ENCODE assay signal across 2 cellular contexts in the genomic region with DNA sequence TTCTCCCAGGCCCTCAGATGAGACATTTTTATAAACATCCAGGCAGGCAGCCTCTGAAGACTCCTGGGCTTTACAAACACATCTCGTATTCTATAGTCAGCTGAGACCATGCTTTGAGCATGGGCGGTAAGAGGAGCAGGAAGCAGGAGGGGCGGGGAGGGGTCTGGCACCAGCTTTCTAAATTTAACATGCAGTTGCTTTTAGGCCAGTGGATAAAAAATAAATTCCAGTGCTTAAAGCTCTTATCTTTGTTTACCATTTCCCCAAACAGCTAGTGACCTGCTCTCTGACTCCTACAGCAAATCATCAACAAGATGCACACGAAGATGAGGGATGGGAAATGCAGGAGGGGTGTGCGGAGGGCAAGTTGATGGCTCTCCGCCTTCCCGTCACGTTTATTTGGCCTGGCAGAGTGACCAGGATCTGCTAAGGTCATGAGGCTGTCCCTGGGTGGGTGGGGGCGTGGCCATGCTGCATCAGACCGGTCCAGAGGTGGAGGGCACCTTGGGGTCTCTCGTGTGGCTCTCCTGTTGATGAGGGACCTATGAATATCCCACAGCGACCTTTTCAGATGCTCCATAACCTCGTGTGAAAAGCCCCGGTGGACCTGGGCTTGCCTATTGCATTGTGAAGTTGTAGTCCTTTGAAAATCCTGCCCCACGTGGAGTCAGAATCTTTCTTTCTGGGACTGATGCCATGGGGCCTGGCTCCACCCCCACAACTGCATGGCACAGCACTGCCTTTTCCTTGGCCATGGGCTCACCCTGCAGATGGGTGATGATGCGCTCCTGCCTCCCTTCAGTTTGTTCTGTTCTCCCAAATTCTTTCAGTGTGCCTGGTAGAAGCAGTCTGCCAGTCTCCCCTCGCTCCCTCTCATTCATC.
A peak's percentile ranks its signal among the peaks of the same experiment; 100 is the strongest.
TF ChIP-seq lines count a peak whose summit lies in the region.

No MANE protein-coding gene starts in this region.

TF ChIP-seq in IMR-90, 13 proteins besides CTCF, POLR2A, EP300 and RAD21:
- TF ChIP-seq MAZ (IDR thresholded peaks at IDR 0.05; ENCODE audit: borderline replicate concordance, low read depth, low read length), result peak; percentile 52; the same call in 1 of the 2 replicates
- no peak for TF ChIP-seq NFE2L2 (IDR thresholded peaks at IDR 0.05; ENCODE audit: low read depth, low read length)
- no peak for TF ChIP-seq MAFK (IDR thresholded peaks at IDR 0.05; ENCODE audit: low read depth, low read length)
- TF ChIP-seq RCOR1 (IDR thresholded peaks at IDR 0.05; ENCODE audit: insufficient replicate concordance, low read length), result no peak
- no peak for TF ChIP-seq FOS (IDR thresholded peaks at IDR 0.05; ENCODE audit: low read depth, low read length)
- TF ChIP-seq, protein P1, sequence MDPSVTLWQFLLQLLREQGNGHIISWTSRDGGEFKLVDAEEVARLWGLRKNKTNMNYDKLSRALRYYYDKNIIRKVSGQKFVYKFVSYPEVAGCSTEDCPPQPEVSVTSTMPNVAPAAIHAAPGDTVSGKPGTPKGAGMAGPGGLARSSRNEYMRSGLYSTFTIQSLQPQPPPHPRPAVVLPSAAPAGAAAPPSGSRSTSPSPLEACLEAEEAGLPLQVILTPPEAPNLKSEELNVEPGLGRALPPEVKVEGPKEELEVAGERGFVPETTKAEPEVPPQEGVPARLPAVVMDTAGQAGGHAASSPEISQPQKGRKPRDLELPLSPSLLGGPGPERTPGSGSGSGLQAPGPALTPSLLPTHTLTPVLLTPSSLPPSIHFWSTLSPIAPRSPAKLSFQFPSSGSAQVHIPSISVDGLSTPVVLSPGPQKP (IDR thresholded peaks at IDR 0.05; ENCODE audit: borderline replicate concordance, low read depth, low read length), result no peak
- no peak for TF ChIP-seq CEBPB (IDR thresholded peaks at IDR 0.05; ENCODE audit: low read depth, low read length)
- no peak for TF ChIP-seq CHD1 (IDR thresholded peaks at IDR 0.05; ENCODE audit: low read depth, low read length)
- TF ChIP-seq, protein P2, sequence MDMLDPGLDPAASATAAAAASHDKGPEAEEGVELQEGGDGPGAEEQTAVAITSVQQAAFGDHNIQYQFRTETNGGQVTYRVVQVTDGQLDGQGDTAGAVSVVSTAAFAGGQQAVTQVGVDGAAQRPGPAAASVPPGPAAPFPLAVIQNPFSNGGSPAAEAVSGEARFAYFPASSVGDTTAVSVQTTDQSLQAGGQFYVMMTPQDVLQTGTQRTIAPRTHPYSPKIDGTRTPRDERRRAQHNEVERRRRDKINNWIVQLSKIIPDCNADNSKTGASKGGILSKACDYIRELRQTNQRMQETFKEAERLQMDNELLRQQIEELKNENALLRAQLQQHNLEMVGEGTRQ (IDR thresholded peaks at IDR 0.05; ENCODE audit: low read depth, low read length), result peak; percentile 32; the same call in 1 of the 2 replicates
- peak; percentile 94; the same call in 1 of the 2 replicates for TF ChIP-seq MXI1 (IDR thresholded peaks at IDR 0.05; ENCODE audit: borderline replicate concordance, low read depth, low read length)
- TF ChIP-seq BHLHE40 (IDR thresholded peaks at IDR 0.05; ENCODE audit: low read depth, low read length), result peak; percentile 70
- no peak; the same call in 1 of the 2 replicates for TF ChIP-seq SMC3 (IDR thresholded peaks at IDR 0.05; ENCODE audit: low read depth, low read length)
- TF ChIP-seq RFX5 (IDR thresholded peaks at IDR 0.05; ENCODE audit: low read depth, low read length), result no peak

TF ChIP-seq in K562, 482 proteins besides CTCF, POLR2A, EP300 and RAD21:
- TF ChIP-seq, protein P3, sequence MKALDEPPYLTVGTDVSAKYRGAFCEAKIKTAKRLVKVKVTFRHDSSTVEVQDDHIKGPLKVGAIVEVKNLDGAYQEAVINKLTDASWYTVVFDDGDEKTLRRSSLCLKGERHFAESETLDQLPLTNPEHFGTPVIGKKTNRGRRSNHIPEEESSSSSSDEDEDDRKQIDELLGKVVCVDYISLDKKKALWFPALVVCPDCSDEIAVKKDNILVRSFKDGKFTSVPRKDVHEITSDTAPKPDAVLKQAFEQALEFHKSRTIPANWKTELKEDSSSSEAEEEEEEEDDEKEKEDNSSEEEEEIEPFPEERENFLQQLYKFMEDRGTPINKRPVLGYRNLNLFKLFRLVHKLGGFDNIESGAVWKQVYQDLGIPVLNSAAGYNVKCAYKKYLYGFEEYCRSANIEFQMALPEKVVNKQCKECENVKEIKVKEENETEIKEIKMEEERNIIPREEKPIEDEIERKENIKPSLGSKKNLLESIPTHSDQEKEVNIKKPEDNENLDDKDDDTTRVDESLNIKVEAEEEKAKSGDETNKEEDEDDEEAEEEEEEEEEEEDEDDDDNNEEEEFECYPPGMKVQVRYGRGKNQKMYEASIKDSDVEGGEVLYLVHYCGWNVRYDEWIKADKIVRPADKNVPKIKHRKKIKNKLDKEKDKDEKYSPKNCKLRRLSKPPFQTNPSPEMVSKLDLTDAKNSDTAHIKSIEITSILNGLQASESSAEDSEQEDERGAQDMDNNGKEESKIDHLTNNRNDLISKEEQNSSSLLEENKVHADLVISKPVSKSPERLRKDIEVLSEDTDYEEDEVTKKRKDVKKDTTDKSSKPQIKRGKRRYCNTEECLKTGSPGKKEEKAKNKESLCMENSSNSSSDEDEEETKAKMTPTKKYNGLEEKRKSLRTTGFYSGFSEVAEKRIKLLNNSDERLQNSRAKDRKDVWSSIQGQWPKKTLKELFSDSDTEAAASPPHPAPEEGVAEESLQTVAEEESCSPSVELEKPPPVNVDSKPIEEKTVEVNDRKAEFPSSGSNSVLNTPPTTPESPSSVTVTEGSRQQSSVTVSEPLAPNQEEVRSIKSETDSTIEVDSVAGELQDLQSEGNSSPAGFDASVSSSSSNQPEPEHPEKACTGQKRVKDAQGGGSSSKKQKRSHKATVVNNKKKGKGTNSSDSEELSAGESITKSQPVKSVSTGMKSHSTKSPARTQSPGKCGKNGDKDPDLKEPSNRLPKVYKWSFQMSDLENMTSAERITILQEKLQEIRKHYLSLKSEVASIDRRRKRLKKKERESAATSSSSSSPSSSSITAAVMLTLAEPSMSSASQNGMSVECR (CRISPR knock-in tag; IDR thresholded peaks at IDR 0.05), result peak; percentile 46; the same call in 1 of the 2 replicates
- 0 out of 4 replicates have a peak, but pooled peaks of 1 of the 2 experiments have one; percentile 27 for TF ChIP-seq TEAD1 (CRISPR knock-in tag; IDR thresholded peaks at IDR 0.05)
- TF ChIP-seq, protein P4, sequence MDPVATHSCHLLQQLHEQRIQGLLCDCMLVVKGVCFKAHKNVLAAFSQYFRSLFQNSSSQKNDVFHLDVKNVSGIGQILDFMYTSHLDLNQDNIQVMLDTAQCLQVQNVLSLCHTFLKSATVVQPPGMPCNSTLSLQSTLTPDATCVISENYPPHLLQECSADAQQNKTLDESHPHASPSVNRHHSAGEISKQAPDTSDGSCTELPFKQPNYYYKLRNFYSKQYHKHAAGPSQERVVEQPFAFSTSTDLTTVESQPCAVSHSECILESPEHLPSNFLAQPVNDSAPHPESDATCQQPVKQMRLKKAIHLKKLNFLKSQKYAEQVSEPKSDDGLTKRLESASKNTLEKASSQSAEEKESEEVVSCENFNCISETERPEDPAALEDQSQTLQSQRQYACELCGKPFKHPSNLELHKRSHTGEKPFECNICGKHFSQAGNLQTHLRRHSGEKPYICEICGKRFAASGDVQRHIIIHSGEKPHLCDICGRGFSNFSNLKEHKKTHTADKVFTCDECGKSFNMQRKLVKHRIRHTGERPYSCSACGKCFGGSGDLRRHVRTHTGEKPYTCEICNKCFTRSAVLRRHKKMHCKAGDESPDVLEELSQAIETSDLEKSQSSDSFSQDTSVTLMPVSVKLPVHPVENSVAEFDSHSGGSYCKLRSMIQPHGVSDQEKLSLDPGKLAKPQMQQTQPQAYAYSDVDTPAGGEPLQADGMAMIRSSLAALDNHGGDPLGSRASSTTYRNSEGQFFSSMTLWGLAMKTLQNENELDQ (CRISPR knock-in tag; IDR thresholded peaks at IDR 0.05; ENCODE audit: borderline replicate concordance), result no peak
- TF ChIP-seq, protein P5, sequence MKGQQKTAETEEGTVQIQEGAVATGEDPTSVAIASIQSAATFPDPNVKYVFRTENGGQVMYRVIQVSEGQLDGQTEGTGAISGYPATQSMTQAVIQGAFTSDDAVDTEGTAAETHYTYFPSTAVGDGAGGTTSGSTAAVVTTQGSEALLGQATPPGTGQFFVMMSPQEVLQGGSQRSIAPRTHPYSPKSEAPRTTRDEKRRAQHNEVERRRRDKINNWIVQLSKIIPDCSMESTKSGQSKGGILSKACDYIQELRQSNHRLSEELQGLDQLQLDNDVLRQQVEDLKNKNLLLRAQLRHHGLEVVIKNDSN (CRISPR knock-in tag; IDR thresholded peaks at IDR 0.05), result 0 out of 2 replicates have a peak, but pooled peaks have one; percentile 11
- TF ChIP-seq CTBP1 (IDR thresholded peaks at IDR 0.05; ENCODE audit: borderline replicate concordance), result no peak
